1 cellular context compared by ENCODE assay signal in the genomic region with DNA sequence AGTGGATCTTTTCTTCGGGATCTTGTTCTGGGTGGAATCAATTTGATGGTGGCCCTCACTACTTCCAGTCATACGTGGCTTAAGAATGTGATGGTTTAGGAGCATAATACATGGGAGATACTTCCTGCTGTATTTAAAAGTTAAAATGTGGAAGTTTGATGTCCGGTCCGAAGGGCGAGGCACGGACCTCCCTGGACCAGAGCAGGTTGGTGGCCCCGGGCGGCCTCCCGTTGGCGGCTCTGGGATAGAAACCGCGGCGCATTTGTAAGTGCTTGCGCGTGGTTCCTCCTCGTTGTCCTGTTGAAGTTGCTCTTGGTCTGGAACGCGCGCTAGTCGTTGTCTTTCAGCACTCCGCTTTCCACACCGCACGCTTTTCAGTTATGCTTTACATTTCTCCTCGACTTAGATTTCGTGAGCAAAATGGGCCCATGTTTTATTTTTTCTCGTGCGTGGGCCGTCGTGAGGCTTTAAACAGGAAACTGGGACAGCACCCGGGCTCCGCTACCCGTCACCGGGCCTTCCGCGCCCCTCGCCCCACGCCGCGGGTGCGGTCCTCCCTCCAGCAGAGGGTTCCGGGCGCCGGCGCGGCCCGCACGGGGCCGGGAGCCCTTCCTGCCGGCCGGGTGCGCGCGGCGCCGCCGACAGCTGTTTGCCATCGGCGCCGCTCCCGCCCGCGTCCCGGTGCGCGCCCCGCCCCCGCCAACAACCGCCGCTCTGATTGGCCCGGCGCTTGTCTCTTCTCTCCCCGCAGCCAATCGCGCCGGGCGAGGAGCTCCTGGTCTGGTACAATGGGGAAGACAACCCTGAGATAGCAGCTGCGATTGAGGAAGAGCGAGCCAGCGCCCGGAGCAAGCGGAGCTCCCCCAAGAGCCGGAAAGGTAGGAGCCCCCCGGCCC.
TF ChIP-seq lines count a peak whose summit lies in the region.

No MANE protein-coding gene starts in this region.

TF ChIP-seq in K562, 482 proteins besides CTCF, POLR2A, EP300 and RAD21 (continued from another document and continues in another):
- TF ChIP-seq, protein P1, sequence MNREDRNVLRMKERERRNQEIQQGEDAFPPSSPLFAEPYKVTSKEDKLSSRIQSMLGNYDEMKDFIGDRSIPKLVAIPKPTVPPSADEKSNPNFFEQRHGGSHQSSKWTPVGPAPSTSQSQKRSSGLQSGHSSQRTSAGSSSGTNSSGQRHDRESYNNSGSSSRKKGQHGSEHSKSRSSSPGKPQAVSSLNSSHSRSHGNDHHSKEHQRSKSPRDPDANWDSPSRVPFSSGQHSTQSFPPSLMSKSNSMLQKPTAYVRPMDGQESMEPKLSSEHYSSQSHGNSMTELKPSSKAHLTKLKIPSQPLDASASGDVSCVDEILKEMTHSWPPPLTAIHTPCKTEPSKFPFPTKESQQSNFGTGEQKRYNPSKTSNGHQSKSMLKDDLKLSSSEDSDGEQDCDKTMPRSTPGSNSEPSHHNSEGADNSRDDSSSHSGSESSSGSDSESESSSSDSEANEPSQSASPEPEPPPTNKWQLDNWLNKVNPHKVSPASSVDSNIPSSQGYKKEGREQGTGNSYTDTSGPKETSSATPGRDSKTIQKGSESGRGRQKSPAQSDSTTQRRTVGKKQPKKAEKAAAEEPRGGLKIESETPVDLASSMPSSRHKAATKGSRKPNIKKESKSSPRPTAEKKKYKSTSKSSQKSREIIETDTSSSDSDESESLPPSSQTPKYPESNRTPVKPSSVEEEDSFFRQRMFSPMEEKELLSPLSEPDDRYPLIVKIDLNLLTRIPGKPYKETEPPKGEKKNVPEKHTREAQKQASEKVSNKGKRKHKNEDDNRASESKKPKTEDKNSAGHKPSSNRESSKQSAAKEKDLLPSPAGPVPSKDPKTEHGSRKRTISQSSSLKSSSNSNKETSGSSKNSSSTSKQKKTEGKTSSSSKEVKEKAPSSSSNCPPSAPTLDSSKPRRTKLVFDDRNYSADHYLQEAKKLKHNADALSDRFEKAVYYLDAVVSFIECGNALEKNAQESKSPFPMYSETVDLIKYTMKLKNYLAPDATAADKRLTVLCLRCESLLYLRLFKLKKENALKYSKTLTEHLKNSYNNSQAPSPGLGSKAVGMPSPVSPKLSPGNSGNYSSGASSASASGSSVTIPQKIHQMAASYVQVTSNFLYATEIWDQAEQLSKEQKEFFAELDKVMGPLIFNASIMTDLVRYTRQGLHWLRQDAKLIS (CRISPR knock-in tag; IDR thresholded peaks at IDR 0.05), result no peak
- no peak for TF ChIP-seq EZH2 (IDR thresholded peaks at IDR 0.05; ENCODE audit: borderline replicate concordance, low read depth, low read length)
- TF ChIP-seq ZFP36 (IDR thresholded peaks at IDR 0.05; ENCODE audit: low read depth, low read length, partially characterized antibody), result no peak
- TF ChIP-seq YY1 (IDR thresholded peaks at IDR 0.05; ENCODE audit: borderline replicate concordance in 1 of 3, control insufficient read depth in 1 of 3, extremely low read depth in 1 of 3, insufficient read depth in 3 of 3, insufficient read length in 1 of 3, insufficient replicate concordance in 2 of 3, low read depth in 1 of 3, low read length in 2 of 3), result peak in 2 of 3 experiments; percentile 63 to 83
- no peak for TF ChIP-seq ILK (tag; IDR thresholded peaks at IDR 0.05; ENCODE audit: borderline replicate concordance, low read depth)
- no peak for TF ChIP-seq CBX5 (IDR thresholded peaks at IDR 0.05; ENCODE audit: borderline replicate concordance, low read depth)
- TF ChIP-seq TFAM (CRISPR knock-in tag; conservative IDR thresholded peaks at IDR 0.05), result no peak
- no peak for TF ChIP-seq SAFB2 (IDR thresholded peaks at IDR 0.05; ENCODE audit: borderline replicate concordance, low read depth, low read length, severe bottlenecking)
- TF ChIP-seq SRSF3 (IDR thresholded peaks at IDR 0.05; ENCODE audit: insufficient read depth, low read length), result no peak
- no peak for TF ChIP-seq ZKSCAN3 (CRISPR knock-in tag; IDR thresholded peaks at IDR 0.05)
- TF ChIP-seq BRD4 (IDR thresholded peaks at IDR 0.05), result no peak
- no peak for TF ChIP-seq MTA1 (IDR thresholded peaks at IDR 0.05; ENCODE audit: borderline replicate concordance)
- no peak for TF ChIP-seq MYNN (IDR thresholded peaks at IDR 0.05)
- no peak for TF ChIP-seq MYNN (CRISPR knock-in tag; IDR thresholded peaks at IDR 0.05)
- no peak for TF ChIP-seq CBFB (CRISPR knock-in tag; IDR thresholded peaks at IDR 0.05)
- no peak for TF ChIP-seq ARID1B (IDR thresholded peaks at IDR 0.05)
- TF ChIP-seq ZNF217 (CRISPR knock-in tag; IDR thresholded peaks at IDR 0.05), result no peak
- no peak for TF ChIP-seq THRB (CRISPR knock-in tag; conservative IDR thresholded peaks at IDR 0.05)
- no peak; the same call in 1 of the 2 replicates for TF ChIP-seq ZNF644 (tag; IDR thresholded peaks at IDR 0.05; ENCODE audit: low read depth)
- TF ChIP-seq, protein P2, sequence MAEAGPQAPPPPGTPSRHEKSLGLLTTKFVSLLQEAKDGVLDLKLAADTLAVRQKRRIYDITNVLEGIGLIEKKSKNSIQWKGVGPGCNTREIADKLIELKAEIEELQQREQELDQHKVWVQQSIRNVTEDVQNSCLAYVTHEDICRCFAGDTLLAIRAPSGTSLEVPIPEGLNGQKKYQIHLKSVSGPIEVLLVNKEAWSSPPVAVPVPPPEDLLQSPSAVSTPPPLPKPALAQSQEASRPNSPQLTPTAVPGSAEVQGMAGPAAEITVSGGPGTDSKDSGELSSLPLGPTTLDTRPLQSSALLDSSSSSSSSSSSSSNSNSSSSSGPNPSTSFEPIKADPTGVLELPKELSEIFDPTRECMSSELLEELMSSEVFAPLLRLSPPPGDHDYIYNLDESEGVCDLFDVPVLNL (CRISPR knock-in tag; IDR thresholded peaks at IDR 0.05; ENCODE audit: low read depth), result no peak
- TF ChIP-seq MCM3 (IDR thresholded peaks at IDR 0.05), result no peak
- no peak for TF ChIP-seq FOSL1 (tag; conservative IDR thresholded peaks at IDR 0.05)
- TF ChIP-seq, protein P3, sequence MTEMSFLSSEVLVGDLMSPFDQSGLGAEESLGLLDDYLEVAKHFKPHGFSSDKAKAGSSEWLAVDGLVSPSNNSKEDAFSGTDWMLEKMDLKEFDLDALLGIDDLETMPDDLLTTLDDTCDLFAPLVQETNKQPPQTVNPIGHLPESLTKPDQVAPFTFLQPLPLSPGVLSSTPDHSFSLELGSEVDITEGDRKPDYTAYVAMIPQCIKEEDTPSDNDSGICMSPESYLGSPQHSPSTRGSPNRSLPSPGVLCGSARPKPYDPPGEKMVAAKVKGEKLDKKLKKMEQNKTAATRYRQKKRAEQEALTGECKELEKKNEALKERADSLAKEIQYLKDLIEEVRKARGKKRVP (CRISPR knock-in tag; IDR thresholded peaks at IDR 0.05), result no peak
- TF ChIP-seq RNF2 (IDR thresholded peaks at IDR 0.05), result 0 out of 2 replicates have a peak, but pooled peaks have one; percentile 3
- TF ChIP-seq DEAF1 (CRISPR knock-in tag; IDR thresholded peaks at IDR 0.05), result no peak
- no peak for TF ChIP-seq TSHZ1 (CRISPR knock-in tag; IDR thresholded peaks at IDR 0.05)
- no peak for TF ChIP-seq NR1H2 (CRISPR knock-in tag; IDR thresholded peaks at IDR 0.05)
- peak; percentile 48; the same call in 1 of the 2 replicates for TF ChIP-seq DMBX1 (CRISPR knock-in tag; IDR thresholded peaks at IDR 0.05; ENCODE audit: borderline replicate concordance)
- no peak for TF ChIP-seq PTTG1 (tag; IDR thresholded peaks at IDR 0.05; ENCODE audit: low read depth)
- TF ChIP-seq ZKSCAN1 (IDR thresholded peaks at IDR 0.05; ENCODE audit: low read depth, low read length), result no peak
- TF ChIP-seq ZNF408 (CRISPR knock-in tag; IDR thresholded peaks at IDR 0.05; ENCODE audit: low read depth), result no peak
- TF ChIP-seq NFE2L1 (tag; IDR thresholded peaks at IDR 0.05; ENCODE audit: borderline replicate concordance, low read depth), result no peak
- peak; percentile 29; the same call in 1 of the 2 replicates for TF ChIP-seq BHLHE40 (IDR thresholded peaks at IDR 0.05; ENCODE audit: low read length)
- TF ChIP-seq ZNF639 (CRISPR knock-in tag; conservative IDR thresholded peaks at IDR 0.05 in 1 of 2, IDR thresholded peaks at IDR 0.05 in 1 of 2), result peak in 1 of 2 experiments; percentile 93; a peak in 2 of 4 replicates
- TF ChIP-seq SRF (CRISPR knock-in tag; IDR thresholded peaks at IDR 0.05), result peak in 1 of 2 experiments; percentile 84; a peak in 2 of 4 replicates
- TF ChIP-seq POLR2G (IDR thresholded peaks at IDR 0.05; ENCODE audit: low read depth, low read length), result peak; percentile 89
- TF ChIP-seq IRF2 (CRISPR knock-in tag; IDR thresholded peaks at IDR 0.05), result no peak
- TF ChIP-seq, protein P4, sequence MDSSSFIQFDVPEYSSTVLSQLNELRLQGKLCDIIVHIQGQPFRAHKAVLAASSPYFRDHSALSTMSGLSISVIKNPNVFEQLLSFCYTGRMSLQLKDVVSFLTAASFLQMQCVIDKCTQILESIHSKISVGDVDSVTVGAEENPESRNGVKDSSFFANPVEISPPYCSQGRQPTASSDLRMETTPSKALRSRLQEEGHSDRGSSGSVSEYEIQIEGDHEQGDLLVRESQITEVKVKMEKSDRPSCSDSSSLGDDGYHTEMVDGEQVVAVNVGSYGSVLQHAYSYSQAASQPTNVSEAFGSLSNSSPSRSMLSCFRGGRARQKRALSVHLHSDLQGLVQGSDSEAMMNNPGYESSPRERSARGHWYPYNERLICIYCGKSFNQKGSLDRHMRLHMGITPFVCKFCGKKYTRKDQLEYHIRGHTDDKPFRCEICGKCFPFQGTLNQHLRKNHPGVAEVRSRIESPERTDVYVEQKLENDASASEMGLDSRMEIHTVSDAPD (CRISPR knock-in tag; IDR thresholded peaks at IDR 0.05), result no peak
- TF ChIP-seq SIN3B (IDR thresholded peaks at IDR 0.05; ENCODE audit: low read depth), result peak; percentile 56; the same call in 1 of the 2 replicates
- TF ChIP-seq MAFF (IDR thresholded peaks at IDR 0.05; ENCODE audit: low read length), result no peak
- TF ChIP-seq PHB2 (IDR thresholded peaks at IDR 0.05; ENCODE audit: low read depth), result no peak
- TF ChIP-seq RBM22 (IDR thresholded peaks at IDR 0.05; ENCODE audit: low read depth, low read length, poor library complexity, severe bottlenecking), result no peak
- no peak for TF ChIP-seq SMAD2 (IDR thresholded peaks at IDR 0.05; ENCODE audit: low read depth, low read length)
- no peak for TF ChIP-seq FIP1L1 (IDR thresholded peaks at IDR 0.05; ENCODE audit: low read depth, low read length, poor library complexity, severe bottlenecking)
- TF ChIP-seq, protein P5, sequence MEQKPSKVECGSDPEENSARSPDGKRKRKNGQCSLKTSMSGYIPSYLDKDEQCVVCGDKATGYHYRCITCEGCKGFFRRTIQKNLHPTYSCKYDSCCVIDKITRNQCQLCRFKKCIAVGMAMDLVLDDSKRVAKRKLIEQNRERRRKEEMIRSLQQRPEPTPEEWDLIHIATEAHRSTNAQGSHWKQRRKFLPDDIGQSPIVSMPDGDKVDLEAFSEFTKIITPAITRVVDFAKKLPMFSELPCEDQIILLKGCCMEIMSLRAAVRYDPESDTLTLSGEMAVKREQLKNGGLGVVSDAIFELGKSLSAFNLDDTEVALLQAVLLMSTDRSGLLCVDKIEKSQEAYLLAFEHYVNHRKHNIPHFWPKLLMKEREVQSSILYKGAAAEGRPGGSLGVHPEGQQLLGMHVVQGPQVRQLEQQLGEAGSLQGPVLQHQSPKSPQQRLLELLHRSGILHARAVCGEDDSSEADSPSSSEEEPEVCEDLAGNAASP (IDR thresholded peaks at IDR 0.05), result no peak
